10 cellular contexts compared by ENCODE assay signal in the genomic region with DNA sequence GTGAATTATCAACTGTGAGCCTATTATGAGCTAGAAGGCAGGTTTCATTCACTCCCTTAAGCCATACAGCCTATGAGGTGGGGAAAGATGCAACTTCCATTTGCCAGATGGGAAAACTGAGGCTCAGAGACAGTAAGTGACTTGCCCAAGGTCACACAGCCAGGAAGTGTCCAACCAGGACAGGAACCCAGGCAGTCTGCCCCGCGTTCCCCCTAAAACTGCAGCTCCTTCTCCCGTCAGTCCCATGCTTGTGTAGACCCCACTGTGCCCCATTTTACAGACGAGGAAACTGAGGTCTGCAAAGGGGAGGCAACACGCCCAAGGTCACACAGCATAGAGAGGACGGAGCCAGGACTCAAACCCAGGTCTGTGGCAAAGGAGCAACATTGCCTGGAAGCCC. TPM values are rescaled to one million over a fixed set of nuclear protein-coding genes. Genes with fewer than 3 reads are reported as not detected.
DNase-seq lines count a peak whose midpoint lies in the region; ATAC-seq and TF ChIP-seq lines count a peak whose summit lies in the region.
"Had no signal": no experiment of that assay in that cellular context is flagged by ENCODE, and none has a peak within 500 bp of the region (broad histone marks: within the 10 kb centered on the region; RNA-seq: fewer than 3 reads in every experiment).

No MANE protein-coding gene starts in this region.

- no CpG with 5 or more reads among the region's 6 CpGs for WGBS in gastroesophageal sphincter (ENCODE audit: low coverage in 1 of 2), 2 donors

- no peak overlapping the region for H3K4me3 ChIP-seq in BLaER1
- peak overlapping the region; percentile 56 for H3K4me3 ChIP-seq in astrocyte of the cerebellum (ENCODE audit: low read depth, low read length)
- peak overlapping the region; percentile 28 to 59 for H3K4me3 ChIP-seq in gastroesophageal sphincter
- H3K4me3 ChIP-seq in gastrocnemius medialis = peak overlapping the region; percentile 53 to 59 (median 54)

- in situ Hi-C loops in astrocyte of the cerebellum (cut with HindIII; ENCODE audit: low sequenced_read_pairs) (no loop called here), gastrocnemius medialis (cut with MboI; ENCODE audit: low sequenced_read_pairs in 4 of 4) (loop anchor here in 1 of 4 donors (10.0 to 25.0 kb wide), 2 partner anchors 130 to 248 kb away; no protein-coding TSS in a partner anchor)

- H3K36me3 ChIP-seq in BLaER1 = peaks cover 23% of the 10 kb centered on the region
- no peaks in the 10 kb centered on the region for H3K36me3 ChIP-seq in gastroesophageal sphincter
- no peaks in the 10 kb centered on the region for H3K36me3 ChIP-seq in gastrocnemius medialis

- H3K27ac ChIP-seq in BLaER1 (no peak overlapping the region), gastroesophageal sphincter (peak overlapping the region; percentile 91 to 99 (median 98)), gastrocnemius medialis (peak overlapping the region; percentile 90 to 99 (median 96))

- DNase-seq in astrocyte of the cerebellum (ENCODE audit: low read depth) (no peak), gastrocnemius medialis (no peak), hepatic stellate cell (ENCODE audit: low spot score) (no peak), SHP77 (lab: John Stamatoyannopoulos, UW) (no peak)
- DNase-seq in activated CD4-positive, alpha-beta T cell treated with anti-CD3 and anti-CD28 coated beads for 48 hours = no peak
- DNase-seq: activated CD4-positive, alpha-beta T cell treated with anti-CD3 and anti-CD28 coated beads, Interleukin-2, amount 50 U/mL, for 1 hour had no signal

- H3K27me3 ChIP-seq in BLaER1 (no peaks in the 10 kb centered on the region), gastroesophageal sphincter (no peaks in the 10 kb centered on the region), gastrocnemius medialis (no peaks in the 10 kb centered on the region)

- peaks cover 99% of the 10 kb centered on the region for H3K4me1 ChIP-seq in BLaER1
- peaks cover 8 to 99% (median 69%) of the 10 kb centered on the region in 3 donors for H3K4me1 ChIP-seq in gastroesophageal sphincter
- H3K4me1 ChIP-seq in gastrocnemius medialis = peaks cover 82 to 91% of the 10 kb centered on the region in 2 donors

- TF ChIP-seq POLR2A in gastroesophageal sphincter (IDR thresholded peaks at IDR 0.05) (no peak), gastrocnemius medialis (IDR thresholded peaks at IDR 0.05) (no peak)

- TF ChIP-seq EP300 in gastroesophageal sphincter (IDR thresholded peaks at IDR 0.05) = no peak

- ATAC-seq in gastroesophageal sphincter (no peak), gastrocnemius medialis (no peak), GM19328 (IDR thresholded peaks at IDR 0.05; ENCODE audit: unreplicated experiment) (no peak)
- ATAC-seq: stimulated activated effector memory CD8-positive, alpha-beta T cell treated with anti-CD3 and anti-CD28 coated beads, Interleukin-12 subunit alpha, Interleukin-12 subunit beta, amount 100 ng/mL, for 72 hours had no signal

- intact Hi-C loops in gastrocnemius medialis (cut with DNase I; ENCODE audit: low total_unique reads) = loop anchor here (2.0 to 5.0 kb wide), 4 partner anchors 64 to 250 kb away; no protein-coding TSS in a partner anchor

- H3K9me3 ChIP-seq in BLaER1 (no peaks in the 10 kb centered on the region), gastroesophageal sphincter (no peaks in the 10 kb centered on the region), gastrocnemius medialis (no peaks in the 10 kb centered on the region)

- TF ChIP-seq CTCF in astrocyte of the cerebellum (IDR thresholded peaks at IDR 0.05; ENCODE audit: low read depth, low read length, missing control alignments) (no peak), gastroesophageal sphincter (IDR thresholded peaks at IDR 0.05) (no peak), gastrocnemius medialis (IDR thresholded peaks at IDR 0.05 in 4 of 5, conservative IDR thresholded peaks at IDR 0.05 in 1 of 5) (no peak)

- peaks cover 100% of the 10 kb centered on the region for H4K20me1 ChIP-seq in BLaER1

- H3K9ac ChIP-seq in BLaER1 = no peak overlapping the region

- H3K4me2 ChIP-seq in BLaER1 = peak overlapping the region; percentile 98

RNA-seq across cellular contexts. Expression of a gene that starts 50.6 kb away (rescaled TPM):
- total RNA-seq in gastroesophageal sphincter = 100 to 1,000 TPM in 2 of 4 donors, 10 to 100 TPM in 2; 67.2 to 148 (median 105) TPM
- total RNA-seq in gastrocnemius medialis = 100 to 1,000 TPM in 2 of 4 donors, 10 to 100 TPM in 2; 37.7 to 123 (median 105) TPM
